In genomic region chr14:50342211-50343080, GRCh38 we compare ENCODE assay signal across 1 cellular context.
TF ChIP-seq lines count a peak whose summit lies in the region.

No MANE protein-coding gene starts in this region.

TF ChIP-seq in GM12878, 131 proteins besides CTCF, POLR2A, EP300 and RAD21 (continues in another document):
- TF ChIP-seq CHD4 (IDR thresholded peaks at IDR 0.05), result no peak
- TF ChIP-seq ZNF384 (IDR thresholded peaks at IDR 0.05; ENCODE audit: borderline replicate concordance, low read depth, low read length), result 0 out of 2 replicates have a peak, but pooled peaks have one; percentile 43
- peak in 1 of 2 experiments; percentile 26; a peak in 1 of 4 replicates for TF ChIP-seq IKZF2 (IDR thresholded peaks at IDR 0.05)
- TF ChIP-seq EGR1 (IDR thresholded peaks at IDR 0.05; ENCODE audit: borderline replicate concordance in 1 of 2, low read depth in 2 of 2, low read length in 2 of 2), result no peak
- TF ChIP-seq, protein P1, sequence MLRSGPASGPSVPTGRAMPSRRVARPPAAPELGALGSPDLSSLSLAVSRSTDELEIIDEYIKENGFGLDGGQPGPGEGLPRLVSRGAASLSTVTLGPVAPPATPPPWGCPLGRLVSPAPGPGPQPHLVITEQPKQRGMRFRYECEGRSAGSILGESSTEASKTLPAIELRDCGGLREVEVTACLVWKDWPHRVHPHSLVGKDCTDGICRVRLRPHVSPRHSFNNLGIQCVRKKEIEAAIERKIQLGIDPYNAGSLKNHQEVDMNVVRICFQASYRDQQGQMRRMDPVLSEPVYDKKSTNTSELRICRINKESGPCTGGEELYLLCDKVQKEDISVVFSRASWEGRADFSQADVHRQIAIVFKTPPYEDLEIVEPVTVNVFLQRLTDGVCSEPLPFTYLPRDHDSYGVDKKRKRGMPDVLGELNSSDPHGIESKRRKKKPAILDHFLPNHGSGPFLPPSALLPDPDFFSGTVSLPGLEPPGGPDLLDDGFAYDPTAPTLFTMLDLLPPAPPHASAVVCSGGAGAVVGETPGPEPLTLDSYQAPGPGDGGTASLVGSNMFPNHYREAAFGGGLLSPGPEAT (IDR thresholded peaks at IDR 0.05; ENCODE audit: low read depth), result 0 out of 2 replicates have a peak, but pooled peaks have one; percentile 13
- TF ChIP-seq, protein P2, sequence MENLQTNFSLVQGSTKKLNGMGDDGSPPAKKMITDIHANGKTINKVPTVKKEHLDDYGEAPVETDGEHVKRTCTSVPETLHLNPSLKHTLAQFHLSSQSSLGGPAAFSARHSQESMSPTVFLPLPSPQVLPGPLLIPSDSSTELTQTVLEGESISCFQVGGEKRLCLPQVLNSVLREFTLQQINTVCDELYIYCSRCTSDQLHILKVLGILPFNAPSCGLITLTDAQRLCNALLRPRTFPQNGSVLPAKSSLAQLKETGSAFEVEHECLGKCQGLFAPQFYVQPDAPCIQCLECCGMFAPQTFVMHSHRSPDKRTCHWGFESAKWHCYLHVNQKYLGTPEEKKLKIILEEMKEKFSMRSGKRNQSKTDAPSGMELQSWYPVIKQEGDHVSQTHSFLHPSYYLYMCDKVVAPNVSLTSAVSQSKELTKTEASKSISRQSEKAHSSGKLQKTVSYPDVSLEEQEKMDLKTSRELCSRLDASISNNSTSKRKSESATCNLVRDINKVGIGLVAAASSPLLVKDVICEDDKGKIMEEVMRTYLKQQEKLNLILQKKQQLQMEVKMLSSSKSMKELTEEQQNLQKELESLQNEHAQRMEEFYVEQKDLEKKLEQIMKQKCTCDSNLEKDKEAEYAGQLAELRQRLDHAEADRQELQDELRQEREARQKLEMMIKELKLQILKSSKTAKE (IDR thresholded peaks at IDR 0.05; ENCODE audit: low read depth, poor library complexity, severe bottlenecking), result peak; percentile 49
- no peak for TF ChIP-seq ZBTB11 (CRISPR knock-in tag; IDR thresholded peaks at IDR 0.05)
- TF ChIP-seq FOXK2 (IDR thresholded peaks at IDR 0.05), result peak; percentile 50; the same call in 1 of the 2 replicates
- no peak for TF ChIP-seq IKZF1 (conservative IDR thresholded peaks at IDR 0.05)
- TF ChIP-seq PAX5 (IDR thresholded peaks at IDR 0.05; ENCODE audit: borderline replicate concordance, low read depth, low read length), result 0 out of 2 replicates have a peak, but pooled peaks have one; percentile 30
- TF ChIP-seq ZNF24 (IDR thresholded peaks at IDR 0.05), result peak; percentile 14; the same call in 1 of the 2 replicates
- TF ChIP-seq MXI1 (IDR thresholded peaks at IDR 0.05; ENCODE audit: low read depth, low read length), result no peak
- TF ChIP-seq USF2 (IDR thresholded peaks at IDR 0.05; ENCODE audit: borderline replicate concordance, low read depth, low read length), result no peak
- TF ChIP-seq SMARCA5 (IDR thresholded peaks at IDR 0.05), result peak; percentile 53; the same call in 1 of the 2 replicates
- no peak for TF ChIP-seq TARDBP (IDR thresholded peaks at IDR 0.05; ENCODE audit: borderline replicate concordance)
- TF ChIP-seq, protein P3, sequence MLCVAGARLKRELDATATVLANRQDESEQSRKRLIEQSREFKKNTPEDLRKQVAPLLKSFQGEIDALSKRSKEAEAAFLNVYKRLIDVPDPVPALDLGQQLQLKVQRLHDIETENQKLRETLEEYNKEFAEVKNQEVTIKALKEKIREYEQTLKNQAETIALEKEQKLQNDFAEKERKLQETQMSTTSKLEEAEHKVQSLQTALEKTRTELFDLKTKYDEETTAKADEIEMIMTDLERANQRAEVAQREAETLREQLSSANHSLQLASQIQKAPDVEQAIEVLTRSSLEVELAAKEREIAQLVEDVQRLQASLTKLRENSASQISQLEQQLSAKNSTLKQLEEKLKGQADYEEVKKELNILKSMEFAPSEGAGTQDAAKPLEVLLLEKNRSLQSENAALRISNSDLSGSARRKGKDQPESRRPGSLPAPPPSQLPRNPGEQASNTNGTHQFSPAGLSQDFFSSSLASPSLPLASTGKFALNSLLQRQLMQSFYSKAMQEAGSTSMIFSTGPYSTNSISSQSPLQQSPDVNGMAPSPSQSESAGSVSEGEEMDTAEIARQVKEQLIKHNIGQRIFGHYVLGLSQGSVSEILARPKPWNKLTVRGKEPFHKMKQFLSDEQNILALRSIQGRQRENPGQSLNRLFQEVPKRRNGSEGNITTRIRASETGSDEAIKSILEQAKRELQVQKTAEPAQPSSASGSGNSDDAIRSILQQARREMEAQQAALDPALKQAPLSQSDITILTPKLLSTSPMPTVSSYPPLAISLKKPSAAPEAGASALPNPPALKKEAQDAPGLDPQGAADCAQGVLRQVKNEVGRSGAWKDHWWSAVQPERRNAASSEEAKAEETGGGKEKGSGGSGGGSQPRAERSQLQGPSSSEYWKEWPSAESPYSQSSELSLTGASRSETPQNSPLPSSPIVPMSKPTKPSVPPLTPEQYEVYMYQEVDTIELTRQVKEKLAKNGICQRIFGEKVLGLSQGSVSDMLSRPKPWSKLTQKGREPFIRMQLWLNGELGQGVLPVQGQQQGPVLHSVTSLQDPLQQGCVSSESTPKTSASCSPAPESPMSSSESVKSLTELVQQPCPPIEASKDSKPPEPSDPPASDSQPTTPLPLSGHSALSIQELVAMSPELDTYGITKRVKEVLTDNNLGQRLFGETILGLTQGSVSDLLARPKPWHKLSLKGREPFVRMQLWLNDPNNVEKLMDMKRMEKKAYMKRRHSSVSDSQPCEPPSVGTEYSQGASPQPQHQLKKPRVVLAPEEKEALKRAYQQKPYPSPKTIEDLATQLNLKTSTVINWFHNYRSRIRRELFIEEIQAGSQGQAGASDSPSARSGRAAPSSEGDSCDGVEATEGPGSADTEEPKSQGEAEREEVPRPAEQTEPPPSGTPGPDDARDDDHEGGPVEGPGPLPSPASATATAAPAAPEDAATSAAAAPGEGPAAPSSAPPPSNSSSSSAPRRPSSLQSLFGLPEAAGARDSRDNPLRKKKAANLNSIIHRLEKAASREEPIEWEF (IDR thresholded peaks at IDR 0.05; ENCODE audit: insufficient replicate concordance, low read depth, low read length), result no peak
- peak; percentile 27; the same call in 1 of the 2 replicates for TF ChIP-seq MLLT1 (IDR thresholded peaks at IDR 0.05)
- 0 out of 2 replicates have a peak, but pooled peaks have one; percentile 28 for TF ChIP-seq CREB1 (IDR thresholded peaks at IDR 0.05; ENCODE audit: low read depth)
- TF ChIP-seq MTA2 (IDR thresholded peaks at IDR 0.05; ENCODE audit: low read depth), result 0 out of 2 replicates have a peak, but pooled peaks have one; percentile 12
- TF ChIP-seq, protein P4, sequence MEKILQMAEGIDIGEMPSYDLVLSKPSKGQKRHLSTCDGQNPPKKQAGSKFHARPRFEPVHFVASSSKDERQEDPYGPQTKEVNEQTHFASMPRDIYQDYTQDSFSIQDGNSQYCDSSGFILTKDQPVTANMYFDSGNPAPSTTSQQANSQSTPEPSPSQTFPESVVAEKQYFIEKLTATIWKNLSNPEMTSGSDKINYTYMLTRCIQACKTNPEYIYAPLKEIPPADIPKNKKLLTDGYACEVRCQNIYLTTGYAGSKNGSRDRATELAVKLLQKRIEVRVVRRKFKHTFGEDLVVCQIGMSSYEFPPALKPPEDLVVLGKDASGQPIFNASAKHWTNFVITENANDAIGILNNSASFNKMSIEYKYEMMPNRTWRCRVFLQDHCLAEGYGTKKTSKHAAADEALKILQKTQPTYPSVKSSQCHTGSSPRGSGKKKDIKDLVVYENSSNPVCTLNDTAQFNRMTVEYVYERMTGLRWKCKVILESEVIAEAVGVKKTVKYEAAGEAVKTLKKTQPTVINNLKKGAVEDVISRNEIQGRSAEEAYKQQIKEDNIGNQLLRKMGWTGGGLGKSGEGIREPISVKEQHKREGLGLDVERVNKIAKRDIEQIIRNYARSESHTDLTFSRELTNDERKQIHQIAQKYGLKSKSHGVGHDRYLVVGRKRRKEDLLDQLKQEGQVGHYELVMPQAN (conservative IDR thresholded peaks at IDR 0.05), result no peak
- TF ChIP-seq MEF2B (IDR thresholded peaks at IDR 0.05; ENCODE audit: partially characterized antibody, poor library complexity, severe bottlenecking), result peak; percentile 32
- TF ChIP-seq POU2F2 (IDR thresholded peaks at IDR 0.05; ENCODE audit: borderline replicate concordance, low read depth, low read length), result peak; percentile 51; the same call in 1 of the 3 replicates
- peak; percentile 62; the same call in 1 of the 2 replicates for TF ChIP-seq SMC3 (IDR thresholded peaks at IDR 0.05; ENCODE audit: borderline replicate concordance, low read length)
- TF ChIP-seq, protein P5, sequence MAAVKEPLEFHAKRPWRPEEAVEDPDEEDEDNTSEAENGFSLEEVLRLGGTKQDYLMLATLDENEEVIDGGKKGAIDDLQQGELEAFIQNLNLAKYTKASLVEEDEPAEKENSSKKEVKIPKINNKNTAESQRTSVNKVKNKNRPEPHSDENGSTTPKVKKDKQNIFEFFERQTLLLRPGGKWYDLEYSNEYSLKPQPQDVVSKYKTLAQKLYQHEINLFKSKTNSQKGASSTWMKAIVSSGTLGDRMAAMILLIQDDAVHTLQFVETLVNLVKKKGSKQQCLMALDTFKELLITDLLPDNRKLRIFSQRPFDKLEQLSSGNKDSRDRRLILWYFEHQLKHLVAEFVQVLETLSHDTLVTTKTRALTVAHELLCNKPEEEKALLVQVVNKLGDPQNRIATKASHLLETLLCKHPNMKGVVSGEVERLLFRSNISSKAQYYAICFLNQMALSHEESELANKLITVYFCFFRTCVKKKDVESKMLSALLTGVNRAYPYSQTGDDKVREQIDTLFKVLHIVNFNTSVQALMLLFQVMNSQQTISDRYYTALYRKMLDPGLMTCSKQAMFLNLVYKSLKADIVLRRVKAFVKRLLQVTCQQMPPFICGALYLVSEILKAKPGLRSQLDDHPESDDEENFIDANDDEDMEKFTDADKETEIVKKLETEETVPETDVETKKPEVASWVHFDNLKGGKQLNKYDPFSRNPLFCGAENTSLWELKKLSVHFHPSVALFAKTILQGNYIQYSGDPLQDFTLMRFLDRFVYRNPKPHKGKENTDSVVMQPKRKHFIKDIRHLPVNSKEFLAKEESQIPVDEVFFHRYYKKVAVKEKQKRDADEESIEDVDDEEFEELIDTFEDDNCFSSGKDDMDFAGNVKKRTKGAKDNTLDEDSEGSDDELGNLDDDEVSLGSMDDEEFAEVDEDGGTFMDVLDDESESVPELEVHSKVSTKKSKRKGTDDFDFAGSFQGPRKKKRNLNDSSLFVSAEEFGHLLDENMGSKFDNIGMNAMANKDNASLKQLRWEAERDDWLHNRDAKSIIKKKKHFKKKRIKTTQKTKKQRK (IDR thresholded peaks at IDR 0.05; ENCODE audit: low read depth, low read length), result no peak
- TF ChIP-seq RFX5 (IDR thresholded peaks at IDR 0.05; ENCODE audit: low read depth, low read length), result no peak
- TF ChIP-seq SREBF1 (IDR thresholded peaks at IDR 0.05; ENCODE audit: low read length), result no peak
- peak; percentile 83 for TF ChIP-seq RUNX3 (IDR thresholded peaks at IDR 0.05; ENCODE audit: low read length)
